In genomic region chr4:48340905-48341775, GRCh38 we compare ENCODE assay signal across 8 cellular contexts. TPM values are rescaled to one million over a fixed set of nuclear protein-coding genes. Genes with fewer than 3 reads are reported as not detected.
DNase-seq lines count a peak whose midpoint lies in the region; ATAC-seq lines count a peak whose summit lies in the region.

TSS of gene SLAIN2 (plus strand) at chr4:48341529. CDS start at chr4:48341740, 211 bp downstream.

- H3F3A ChIP-seq in GM23248 (ENCODE audit: insufficient read depth) = peaks cover 38% of the 10 kb centered on the region

- CTCF ChIA-PET in naive thymus-derived CD4-positive, alpha-beta T cell (lab: Charles Lee) = no interaction called here

- no peaks in the 10 kb centered on the region for H3K27me3 Mint-ChIP-seq in naive thymus-derived CD4-positive, alpha-beta T cell
- H3K27me3 Mint-ChIP-seq in stimulated activated naive B cell treated with anti-CD40 and anti-IgM and Interleukin-4, amounts not matched to agents 10 μg/mL and 1 μg/mL and 100 μg/mL, for 72 hours = no peaks in the 10 kb centered on the region

- H3K4me3 Mint-ChIP-seq in naive thymus-derived CD4-positive, alpha-beta T cell = peak within 1 kb of the TSS; percentile 81 to 99 (median 96)
- peak within 1 kb of the TSS; percentile 87 to 96 for H3K4me3 Mint-ChIP-seq in stimulated activated naive B cell treated with anti-CD40 and anti-IgM and Interleukin-4, amounts not matched to agents 10 μg/mL and 1 μg/mL and 100 μg/mL, for 72 hours

- intact Hi-C loops in naive thymus-derived CD4-positive, alpha-beta T cell (cut with micrococcal nuclease) = loop anchor here (1.0 to 5.0 kb wide), 13 partner anchors 25 to 878 kb away; partner anchors contain the start of genes CNGA1 (in 2 of the 2), COMMD8 (in 2 of the 2), FRYL (in 2 of the 2) and NFXL1 (in 2 of the 2)

- peak within 1 kb of the TSS; percentile 88 for H3K4me3 ChIP-seq in GM23248
- peak within 1 kb of the TSS; percentile 76 for H3K4me3 ChIP-seq in naive thymus-derived CD4-positive, alpha-beta T cell (ENCODE audit: low read length)

- DNase-seq in EH (ENCODE audit: low read depth) = peak; percentile 99
- peak; percentile 99 for DNase-seq in GM23248
- peak; percentile 99 for DNase-seq in Kasumi-1 (lab: John Stamatoyannopoulos, UW)
- DNase-seq in RPMI7951 (ENCODE audit: low read depth) = peak; percentile 96
- peak; percentile 97 to 99 for DNase-seq in activated T-helper 1 cell treated with anti-CD3 and anti-CD28 coated beads, Interleukin-2, amount 50 U/mL, for 16 hours (ENCODE audit: low read depth in 1 of 2, low spot score in 1 of 2)
- DNase-seq in fibroblast of gingiva (ENCODE audit: low read depth) = peak; percentile 99
- peak; percentile 91 to 100 (median 96) for DNase-seq in naive thymus-derived CD4-positive, alpha-beta T cell
- DNase-seq in stimulated activated naive B cell treated with anti-CD40 and anti-IgM and Interleukin-4, amounts not matched to agents 10 μg/mL and 1 μg/mL and 100 μg/mL, for 72 hours = peak; percentile 97

- H3K9me2 ChIP-seq in GM23248 (ENCODE audit: insufficient read depth) = no peaks in the 10 kb centered on the region

- H3K27ac ChIP-seq in GM23248 = peak within 1 kb of the TSS; percentile 95
- H3K27ac ChIP-seq in naive thymus-derived CD4-positive, alpha-beta T cell (ENCODE audit: low read depth, low read length) = peak within 1 kb of the TSS; percentile 91

- H3K36me3 ChIP-seq in GM23248 (ENCODE audit: low read depth) = no peaks in the 10 kb centered on the region
- peaks cover 0 to 4% (median 0%) of the 10 kb centered on the region in 3 experiments for H3K36me3 ChIP-seq in naive thymus-derived CD4-positive, alpha-beta T cell (ENCODE audit: control insufficient read depth in 2 of 3, insufficient read depth in 3 of 3, low read length in 3 of 3)

- H3K4me1 ChIP-seq in GM23248 (ENCODE audit: insufficient read depth) = peaks cover 42% of the 10 kb centered on the region
- H3K4me1 ChIP-seq in naive thymus-derived CD4-positive, alpha-beta T cell (ENCODE audit: control insufficient read depth in 2 of 2, insufficient read depth in 2 of 2, low read length in 2 of 2) = peaks cover 17 to 19% of the 10 kb centered on the region in 2 donors

- peak within 1 kb of the TSS; percentile 92 for H2AFZ ChIP-seq in GM23248

- POLR2A ChIA-PET in naive thymus-derived CD4-positive, alpha-beta T cell (lab: Charles Lee) = interaction anchor here (1.0 to 1.4 kb wide), 5 partner anchors 13 to 439 kb away, joined by 3 to 6 read pairs (median 4); partner anchors contain the start of gene FRYL

- in situ Hi-C loops in GM23248 (cut with MboI) = no loop called here

- H3K27ac Mint-ChIP-seq in naive thymus-derived CD4-positive, alpha-beta T cell = peak within 1 kb of the TSS; percentile 91 to 98 (median 96)
- H3K27ac Mint-ChIP-seq in stimulated activated naive B cell treated with anti-CD40 and anti-IgM and Interleukin-4, amounts not matched to agents 10 μg/mL and 1 μg/mL and 100 μg/mL, for 72 hours = peak within 1 kb of the TSS; percentile 99

- H3K9ac ChIP-seq in GM23248 = peak within 1 kb of the TSS; percentile 97

- H3K79me2 ChIP-seq in GM23248 (ENCODE audit: insufficient read depth) = peaks cover 71% of the 10 kb centered on the region

- no peaks in the 10 kb centered on the region for H3K9me3 ChIP-seq in GM23248 (ENCODE audit: low read depth)
- H3K9me3 ChIP-seq in naive thymus-derived CD4-positive, alpha-beta T cell (ENCODE audit: control insufficient read depth in 2 of 3, low read length in 3 of 3) = no peaks in the 10 kb centered on the region

- peak within 1 kb of the TSS; percentile 88 for H3K4me2 ChIP-seq in GM23248 (ENCODE audit: unreplicated experiment)

- no peaks in the 10 kb centered on the region for H3K9me3 Mint-ChIP-seq in naive thymus-derived CD4-positive, alpha-beta T cell
- no peaks in the 10 kb centered on the region for H3K9me3 Mint-ChIP-seq in stimulated activated naive B cell treated with anti-CD40 and anti-IgM and Interleukin-4, amounts not matched to agents 10 μg/mL and 1 μg/mL and 100 μg/mL, for 72 hours

- peaks cover 18% of the 10 kb centered on the region; the same call in 1 of the 2 replicates for H4K20me1 ChIP-seq in GM23248 (ENCODE audit: insufficient read depth)

- peak; percentile 93 for ATAC-seq in naive thymus-derived CD4-positive, alpha-beta T cell
- ATAC-seq in stimulated activated naive B cell treated with anti-CD40 and anti-IgM and Interleukin-4, amounts not matched to agents 10 μg/mL and 1 μg/mL and 100 μg/mL, for 72 hours (replicated peaks) = peak; percentile 86 to 90

- WGBS in GM23248 (ENCODE audit: low coverage in 1 of 2, low lambda C conversion rate in 2 of 2, missing lambda C conversion rate in 2 of 2), 2 experiments = 1% methylated on average over 39 to 80 of the region's 89 CpGs

- peaks cover 40 to 54% (median 45%) of the 10 kb centered on the region in 7 donors for H3K4me1 Mint-ChIP-seq in naive thymus-derived CD4-positive, alpha-beta T cell
- H3K4me1 Mint-ChIP-seq in stimulated activated naive B cell treated with anti-CD40 and anti-IgM and Interleukin-4, amounts not matched to agents 10 μg/mL and 1 μg/mL and 100 μg/mL, for 72 hours = peaks cover 24 to 50% of the 10 kb centered on the region in 2 donors

- no peaks in the 10 kb centered on the region for H3K27me3 ChIP-seq in GM23248 (replicated peaks; ENCODE audit: insufficient read depth)
- H3K27me3 ChIP-seq in naive thymus-derived CD4-positive, alpha-beta T cell (ENCODE audit: control insufficient read depth in 2 of 2, insufficient read depth in 2 of 2, low read length in 2 of 2) = no peaks in the 10 kb centered on the region

- H3K36me3 Mint-ChIP-seq in naive thymus-derived CD4-positive, alpha-beta T cell = peaks cover 0 to 3% (median 0%) of the 10 kb centered on the region in 5 donors
- peaks cover 4 to 7% of the 10 kb centered on the region in 2 donors for H3K36me3 Mint-ChIP-seq in stimulated activated naive B cell treated with anti-CD40 and anti-IgM and Interleukin-4, amounts not matched to agents 10 μg/mL and 1 μg/mL and 100 μg/mL, for 72 hours

RNA-seq across cellular contexts. Expression of gene SLAIN2, which starts in this region (rescaled TPM):
- total RNA-seq in GM23248 (2014; rRNA removed; shearing (Covaris generic)) = 60.4 and 98.3 TPM in 2 replicates
- polyA plus RNA-seq in GM23248 (2016; fragmentation: Nextera tagmentation; extraction: Ambion mirVana) = 41.9 and 46.2 TPM in 2 replicates
- total RNA-seq in RPMI7951 (2014; rRNA removed; shearing (Covaris generic)) = 62.2 and 68.0 TPM in 2 replicates
- total RNA-seq in naive thymus-derived CD4-positive, alpha-beta T cell = 10 to 100 TPM; 53.2 to 87.5 (median 77.2) TPM
- polyA plus RNA-seq in naive thymus-derived CD4-positive, alpha-beta T cell = 10 to 100 TPM; 17.8 to 24.4 TPM

Comparison
In these comparisons a context has a peak if more than half of its experiments do, and no peak if none do; other contexts are left out.
1. Peak in every context shown above with its lines: DNase-seq, ATAC-seq, H3K4me3 ChIP-seq and H3K27ac ChIP-seq.